ENCODE assay signal across 8 cellular contexts in the genomic region with DNA sequence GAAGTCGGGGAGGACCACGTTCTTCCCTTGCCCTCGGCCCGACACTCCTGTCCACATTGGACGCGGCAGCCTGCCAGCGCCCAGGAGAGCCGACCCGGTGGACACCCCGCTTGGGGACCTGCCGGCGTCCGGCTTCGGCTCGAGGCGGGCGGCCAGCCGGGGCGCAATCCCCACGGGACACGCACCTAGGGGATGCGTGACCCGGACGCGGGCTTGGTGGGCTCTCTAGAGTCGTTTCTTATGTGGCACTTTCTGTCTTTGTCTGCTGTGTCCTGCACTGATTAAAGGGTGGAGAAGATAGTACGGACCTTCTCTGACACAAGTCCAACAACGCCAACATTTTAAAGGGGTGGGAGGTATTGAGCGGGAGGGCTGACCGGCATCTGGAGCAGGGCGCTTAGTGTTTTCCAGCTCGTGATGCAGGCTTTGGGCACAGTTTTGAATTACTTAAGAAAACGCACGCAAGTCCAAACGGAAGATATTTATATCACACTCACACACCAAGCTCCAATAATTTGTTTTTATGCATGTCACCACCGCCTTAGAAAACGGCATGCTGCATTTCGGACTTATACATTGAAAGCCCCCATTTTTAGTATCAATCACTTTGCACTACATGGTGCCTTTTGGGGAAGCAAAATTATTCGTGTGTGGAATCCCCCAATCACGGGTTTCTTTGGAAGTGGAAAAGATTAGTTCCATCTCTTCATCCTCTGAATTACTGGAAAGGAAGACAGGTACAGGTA. TPM values are rescaled to one million over a fixed set of nuclear protein-coding genes. Genes with fewer than 3 reads are reported as not detected.
DNase-seq lines count a peak whose midpoint lies in the region; ATAC-seq, FAIRE-seq and TF ChIP-seq lines count a peak whose summit lies in the region.

No MANE protein-coding gene starts in this region.

- no peak for TF ChIP-seq CTCF in CD8-positive, alpha-beta T cell (IDR thresholded peaks at IDR 0.05)
- TF ChIP-seq CTCF in adrenal gland (IDR thresholded peaks at IDR 0.05) (no peak), keratinocyte (optimal IDR thresholded peaks at IDR 0.05 in 1 of 3, IDR thresholded peaks at IDR 0.05 in 1 of 3, conservative IDR thresholded peaks at IDR 0.05 in 1 of 3; ENCODE audit: extremely low read depth in 1 of 3, insufficient read depth in 2 of 3, low read length in 3 of 3) (no peak)

- dilution Hi-C loops in keratinocyte (cut with MboI; ENCODE audit: extremely low pct_ligation_motif_present, low sequenced_read_pairs) = no loop called here

- peaks cover 12% of the 10 kb centered on the region for H3K4me1 ChIP-seq in CD8-positive, alpha-beta T cell (ENCODE audit: insufficient read depth, low read length)
- H3K4me1 ChIP-seq in HUES48 (ENCODE audit: control insufficient read depth, insufficient read depth, low read length) (peaks cover 25% of the 10 kb centered on the region), adrenal gland (replicated peaks in 1 of 2) (peaks cover 5 to 14% of the 10 kb centered on the region in 2 donors), keratinocyte (ENCODE audit: control insufficient read depth, extremely low read depth, insufficient read depth, low read length) (peaks cover 3% of the 10 kb centered on the region)

- H3K4me3 Mint-ChIP-seq in CD8-positive, alpha-beta T cell = peak overlapping the region; percentile 72
- H3K4me3 Mint-ChIP-seq in stimulated activated naive CD8-positive, alpha-beta T cell treated with anti-CD3 and anti-CD28 coated beads, Interleukin-15, Interleukin-2, amounts not matched to agents 100 ng/mL and 50 ng/mL, for 24 hours = peak overlapping the region; percentile 72

- peaks cover 6% of the 10 kb centered on the region for H3K9me3 ChIP-seq in CD8-positive, alpha-beta T cell (ENCODE audit: low read length)
- H3K9me3 ChIP-seq in HUES48 (ENCODE audit: control insufficient read depth, insufficient read depth, low read length) = no peaks in the 10 kb centered on the region
- H3K9me3 ChIP-seq in adrenal gland (replicated peaks in 1 of 3) = no peaks in the 10 kb centered on the region
- H3K9me3 ChIP-seq in keratinocyte (ENCODE audit: control insufficient read depth, low read depth, low read length) = peaks cover 2% of the 10 kb centered on the region

- no peaks in the 10 kb centered on the region for H3K9me1 ChIP-seq in keratinocyte (ENCODE audit: control insufficient read depth, extremely low read depth, insufficient read depth, low read length)

- CTCF ChIA-PET in CD8-positive, alpha-beta T cell (lab: Charles Lee) = interaction anchor here (1.4 kb wide), 1 partner anchor 348 kb away, joined by 4 read pairs; no protein-coding TSS in a partner anchor

- H3K79me2 ChIP-seq in keratinocyte (ENCODE audit: control insufficient read depth, insufficient read depth, low read length) = no peaks in the 10 kb centered on the region

- FAIRE-seq in keratinocyte (lab: Jason Lieb, UNC) = no peak

- H3K4me1 Mint-ChIP-seq in CD8-positive, alpha-beta T cell (ENCODE audit: low read depth) = peaks cover 16% of the 10 kb centered on the region
- peaks cover 53% of the 10 kb centered on the region for H3K4me1 Mint-ChIP-seq in stimulated activated naive CD8-positive, alpha-beta T cell treated with anti-CD3 and anti-CD28 coated beads, Interleukin-15, Interleukin-2, amounts not matched to agents 100 ng/mL and 50 ng/mL, for 24 hours (ENCODE audit: low read depth)

- H3K4me3 ChIP-seq in CD8-positive, alpha-beta T cell (ENCODE audit: low read depth, low read length) = peak overlapping the region; percentile 50
- H3K4me3 ChIP-seq in HUES48 (ENCODE audit: low read depth, low read length) (peak overlapping the region; percentile 62), adrenal gland (peak overlapping the region; percentile 32 to 90 (median 66)), keratinocyte (ENCODE audit: control insufficient read depth in 2 of 3, extremely low read depth in 1 of 3, insufficient read depth in 2 of 3, low read depth in 1 of 3, low read length in 3 of 3) (peak overlapping the region; percentile 63 to 78 (median 78))

- H3K9me3 Mint-ChIP-seq in CD8-positive, alpha-beta T cell = peaks cover 8% of the 10 kb centered on the region
- peaks cover 2% of the 10 kb centered on the region for H3K9me3 Mint-ChIP-seq in stimulated activated naive CD8-positive, alpha-beta T cell treated with anti-CD3 and anti-CD28 coated beads, Interleukin-15, Interleukin-2, amounts not matched to agents 100 ng/mL and 50 ng/mL, for 24 hours

- H4K20me1 ChIP-seq in keratinocyte (ENCODE audit: control insufficient read depth, extremely low read depth, insufficient read depth, low read length) = no peaks in the 10 kb centered on the region

- no peak for TF ChIP-seq POLR2A in adrenal gland (IDR thresholded peaks at IDR 0.05)

- POLR2A ChIA-PET in CD8-positive, alpha-beta T cell (lab: Charles Lee) = interaction anchor here (1.0 to 2.3 kb wide), 5 partner anchors 8 to 112 kb away, joined by 3 to 14 read pairs (median 4); a partner anchor contains a TSS

- 4 to 9% (median 4%) methylated on average over 33 to 40 of the region's 40 CpGs for WGBS in adrenal gland, 4 donors

- no peak for ATAC-seq in CD8-positive, alpha-beta T cell
- ATAC-seq in GM19455 (IDR thresholded peaks at IDR 0.05; ENCODE audit: unreplicated experiment) (peak; percentile 11), HG03175 (IDR thresholded peaks at IDR 0.05; ENCODE audit: unreplicated experiment) (no peak)

- peaks cover 4% of the 10 kb centered on the region for H3K36me3 Mint-ChIP-seq in CD8-positive, alpha-beta T cell
- peaks cover 4% of the 10 kb centered on the region for H3K36me3 Mint-ChIP-seq in stimulated activated naive CD8-positive, alpha-beta T cell treated with anti-CD3 and anti-CD28 coated beads, Interleukin-15, Interleukin-2, amounts not matched to agents 100 ng/mL and 50 ng/mL, for 24 hours (ENCODE audit: low read depth)

- H3K4me2 ChIP-seq in keratinocyte (ENCODE audit: control insufficient read depth, extremely low read depth, insufficient read depth, low read depth, low read length) = peak overlapping the region; percentile 93

- intact Hi-C loops in CD8-positive, alpha-beta T cell (cut with DNase I, micrococcal nuclease) = loop anchor here in 1 of 2 experiments (2.0 to 5.0 kb wide), 5 partner anchors 17 to 824 kb away; a partner anchor contains a TSS
- intact Hi-C loops in adrenal gland (cut with DNase I) = no loop called here

- peaks cover 84% of the 10 kb centered on the region for H3K27me3 ChIP-seq in CD8-positive, alpha-beta T cell (ENCODE audit: insufficient read depth, low read length)
- H3K27me3 ChIP-seq in HUES48 (ENCODE audit: control insufficient read depth, insufficient read depth, low read length) = peaks cover 100% of the 10 kb centered on the region
- peaks cover 79% of the 10 kb centered on the region for H3K27me3 ChIP-seq in adrenal gland
- H3K27me3 ChIP-seq in keratinocyte (ENCODE audit: control insufficient read depth, extremely low read depth, insufficient read depth, low read length) = peaks cover 77% of the 10 kb centered on the region

- H3K27me3 Mint-ChIP-seq in CD8-positive, alpha-beta T cell (ENCODE audit: low read depth) = peaks cover 74% of the 10 kb centered on the region
- H3K27me3 Mint-ChIP-seq in stimulated activated naive CD8-positive, alpha-beta T cell treated with anti-CD3 and anti-CD28 coated beads, Interleukin-15, Interleukin-2, amounts not matched to agents 100 ng/mL and 50 ng/mL, for 24 hours = peaks cover 83% of the 10 kb centered on the region

- no peaks in the 10 kb centered on the region for H3K36me3 ChIP-seq in CD8-positive, alpha-beta T cell (ENCODE audit: insufficient read depth, low read length)
- H3K36me3 ChIP-seq in HUES48 (ENCODE audit: control insufficient read depth, insufficient read depth, low read length) (no peaks in the 10 kb centered on the region), adrenal gland (replicated peaks in 1 of 2) (no peaks in the 10 kb centered on the region), keratinocyte (ENCODE audit: control insufficient read depth in 2 of 2, extremely low read depth in 1 of 2, insufficient read depth in 2 of 2, low read length in 2 of 2) (no peaks in the 10 kb centered on the region)

- H3K27ac ChIP-seq in CD8-positive, alpha-beta T cell (ENCODE audit: low read depth, low read length) = no peak overlapping the region
- no peak overlapping the region for H3K27ac ChIP-seq in HUES48 (ENCODE audit: low read depth, low read length)
- H3K27ac ChIP-seq in adrenal gland = peak overlapping the region in 4 of 5 donors; percentile 94 to 99 (median 98)
- no peak overlapping the region for H3K27ac ChIP-seq in keratinocyte (ENCODE audit: control insufficient read depth, insufficient read depth, low read length)

- H3K27ac Mint-ChIP-seq in CD8-positive, alpha-beta T cell = no peak overlapping the region
- peak overlapping the region; percentile 76 for H3K27ac Mint-ChIP-seq in stimulated activated naive CD8-positive, alpha-beta T cell treated with anti-CD3 and anti-CD28 coated beads, Interleukin-15, Interleukin-2, amounts not matched to agents 100 ng/mL and 50 ng/mL, for 24 hours

- no peak for DNase-seq in CD8-positive, alpha-beta T cell
- DNase-seq in adrenal gland = no peak
- DNase-seq in keratinocyte (ENCODE audit: low read depth, low spot score) = no peak
- no peak for DNase-seq in hepatic stellate cell (ENCODE audit: low spot score)

- H2AFZ ChIP-seq in keratinocyte (ENCODE audit: control insufficient read depth, low read length) = peak overlapping the region; percentile 75

- H3K9ac ChIP-seq in HUES48 (ENCODE audit: low read depth, low read length) = no peak overlapping the region
- peak overlapping the region; percentile 81 for H3K9ac ChIP-seq in keratinocyte (ENCODE audit: control insufficient read depth, extremely low read depth, insufficient read depth, low read length)

RNA-seq across cellular contexts. Expression of a gene that starts 3.9 kb away (rescaled TPM):
- not detected for total RNA-seq in CD8-positive, alpha-beta T cell
- under 1 TPM in 1 of 8 donors, not detected in 7; 0.46 TPM for total RNA-seq in adrenal gland
- polyA plus RNA-seq in adrenal gland (under 1 TPM in 1 of 3 donors, not detected in 2; 0.07 TPM), keratinocyte (not detected in 3 replicates)
- not detected for polyA plus RNA-seq in keratinocyte (2011; ENCODE audit: low read depth)
- polyA plus RNA-seq in keratinocyte (2011; cell fraction: cytosol; rRNA removed) = not detected in 2 replicates
- not detected in 2 replicates for polyA plus RNA-seq in keratinocyte (2011; cell fraction: nucleus; rRNA removed)
- not detected in 2 replicates for polyA plus RNA-seq in keratinocyte (2012; ENCODE audit: low replicate concordance)
- not detected in 3 replicates for polyA minus RNA-seq in keratinocyte
- polyA minus RNA-seq in keratinocyte (2011; cell fraction: cytosol; rRNA and poly(A)+ RNA removed) = not detected
- polyA minus RNA-seq in keratinocyte (2011; cell fraction: nucleus; rRNA and poly(A)+ RNA removed) = not detected in 2 replicates

RNA-seq across cellular contexts. Expression of a gene that starts 20.5 kb away (rescaled TPM):
- total RNA-seq in CD8-positive, alpha-beta T cell = 10 to 100 TPM; 46.8 to 50.3 TPM
- 10 to 100 TPM; 50.5 to 78.5 (median 68.6) TPM for total RNA-seq in adrenal gland
- 10 to 100 TPM; 16.7 to 88.5 (median 24.1) TPM for polyA plus RNA-seq in adrenal gland
- 21.6 to 33.1 TPM (median 22.0 TPM) in 3 replicates for polyA plus RNA-seq in keratinocyte
- polyA plus RNA-seq in keratinocyte (2011; ENCODE audit: low read depth) = 32.6 TPM
- polyA plus RNA-seq in keratinocyte (2011; cell fraction: cytosol; rRNA removed) = 18.4 and 37.5 TPM in 2 replicates
- 19.7 and 28.5 TPM in 2 replicates for polyA plus RNA-seq in keratinocyte (2011; cell fraction: nucleus; rRNA removed)
- polyA plus RNA-seq in keratinocyte (2012; ENCODE audit: low replicate concordance) = 19.4 and 29.1 TPM in 2 replicates
- polyA minus RNA-seq in keratinocyte = 22.3 to 46.3 TPM (median 46.3 TPM) in 3 replicates
- polyA minus RNA-seq in keratinocyte (2011; cell fraction: cytosol; rRNA and poly(A)+ RNA removed) = 32.0 TPM
- 4.9 and 18.2 TPM in 2 replicates for polyA minus RNA-seq in keratinocyte (2011; cell fraction: nucleus; rRNA and poly(A)+ RNA removed)

RNA-seq across cellular contexts. Expression of a gene that starts 25.2 kb away (rescaled TPM):
- 10 to 100 TPM; 19.2 to 22.1 TPM for total RNA-seq in CD8-positive, alpha-beta T cell
- 10 to 100 TPM in 7 of 8 donors, 1 to 10 TPM in 1; 7.5 to 57.1 (median 45.0) TPM for total RNA-seq in adrenal gland
- polyA plus RNA-seq in adrenal gland (10 to 100 TPM; 43.4 to 82.4 (median 44.5) TPM), keratinocyte (29.3 to 59.5 TPM (median 39.2 TPM) in 3 replicates)
- polyA plus RNA-seq in keratinocyte (2011; ENCODE audit: low read depth) = 9.4 TPM
- polyA plus RNA-seq in keratinocyte (2011; cell fraction: cytosol; rRNA removed) = 33.7 and 64.5 TPM in 2 replicates
- polyA plus RNA-seq in keratinocyte (2011; cell fraction: nucleus; rRNA removed) = 26.6 and 42.5 TPM in 2 replicates
- polyA plus RNA-seq in keratinocyte (2012; ENCODE audit: low replicate concordance) = 37.8 and 53.3 TPM in 2 replicates
- polyA minus RNA-seq in keratinocyte = 6.5 to 13.3 TPM (median 11.7 TPM) in 3 replicates
- polyA minus RNA-seq in keratinocyte (2011; cell fraction: cytosol; rRNA and poly(A)+ RNA removed) = 6.9 TPM
- polyA minus RNA-seq in keratinocyte (2011; cell fraction: nucleus; rRNA and poly(A)+ RNA removed) = 4.4 and 7.1 TPM in 2 replicates

Comparison
In these comparisons a context has a peak if more than half of its experiments do, and no peak if none do; other contexts are left out.
1. H3K27ac ChIP-seq: peak in adrenal gland (4 of 5); none in CD8-positive, alpha-beta T cell (single experiment), HUES48 (single experiment) and keratinocyte (single experiment).
2. Peak in every context shown above with its lines, with median percentiles within 50 percentile points of each other: H3K4me3 ChIP-seq.